Comparison of ENCODE assay signal across 1 cellular context in the genomic region with DNA sequence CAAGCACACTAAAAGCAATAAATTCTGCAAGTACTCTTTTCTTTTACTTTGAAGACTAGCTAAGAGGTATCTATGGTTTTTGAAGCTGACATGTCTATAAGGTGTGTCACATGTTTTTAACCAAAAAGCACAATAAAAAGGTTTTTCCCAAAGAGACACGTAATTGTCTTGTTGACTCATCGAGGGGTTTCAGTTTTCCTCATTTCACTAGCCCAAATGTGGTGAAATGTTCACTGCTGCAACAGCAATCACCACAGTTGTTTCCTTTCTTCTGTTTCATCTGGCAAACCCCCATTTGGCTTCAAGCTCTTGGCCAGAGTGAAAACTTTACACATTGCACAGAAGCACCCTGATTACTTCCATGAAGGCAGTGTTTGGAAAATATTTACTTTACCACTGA.
TF ChIP-seq lines count a peak whose summit lies in the region.

No MANE protein-coding gene starts in this region.

TF ChIP-seq in HEK293, 187 proteins besides CTCF, POLR2A, EP300 and RAD21 (continued from another document):
- TF ChIP-seq, protein P1, sequence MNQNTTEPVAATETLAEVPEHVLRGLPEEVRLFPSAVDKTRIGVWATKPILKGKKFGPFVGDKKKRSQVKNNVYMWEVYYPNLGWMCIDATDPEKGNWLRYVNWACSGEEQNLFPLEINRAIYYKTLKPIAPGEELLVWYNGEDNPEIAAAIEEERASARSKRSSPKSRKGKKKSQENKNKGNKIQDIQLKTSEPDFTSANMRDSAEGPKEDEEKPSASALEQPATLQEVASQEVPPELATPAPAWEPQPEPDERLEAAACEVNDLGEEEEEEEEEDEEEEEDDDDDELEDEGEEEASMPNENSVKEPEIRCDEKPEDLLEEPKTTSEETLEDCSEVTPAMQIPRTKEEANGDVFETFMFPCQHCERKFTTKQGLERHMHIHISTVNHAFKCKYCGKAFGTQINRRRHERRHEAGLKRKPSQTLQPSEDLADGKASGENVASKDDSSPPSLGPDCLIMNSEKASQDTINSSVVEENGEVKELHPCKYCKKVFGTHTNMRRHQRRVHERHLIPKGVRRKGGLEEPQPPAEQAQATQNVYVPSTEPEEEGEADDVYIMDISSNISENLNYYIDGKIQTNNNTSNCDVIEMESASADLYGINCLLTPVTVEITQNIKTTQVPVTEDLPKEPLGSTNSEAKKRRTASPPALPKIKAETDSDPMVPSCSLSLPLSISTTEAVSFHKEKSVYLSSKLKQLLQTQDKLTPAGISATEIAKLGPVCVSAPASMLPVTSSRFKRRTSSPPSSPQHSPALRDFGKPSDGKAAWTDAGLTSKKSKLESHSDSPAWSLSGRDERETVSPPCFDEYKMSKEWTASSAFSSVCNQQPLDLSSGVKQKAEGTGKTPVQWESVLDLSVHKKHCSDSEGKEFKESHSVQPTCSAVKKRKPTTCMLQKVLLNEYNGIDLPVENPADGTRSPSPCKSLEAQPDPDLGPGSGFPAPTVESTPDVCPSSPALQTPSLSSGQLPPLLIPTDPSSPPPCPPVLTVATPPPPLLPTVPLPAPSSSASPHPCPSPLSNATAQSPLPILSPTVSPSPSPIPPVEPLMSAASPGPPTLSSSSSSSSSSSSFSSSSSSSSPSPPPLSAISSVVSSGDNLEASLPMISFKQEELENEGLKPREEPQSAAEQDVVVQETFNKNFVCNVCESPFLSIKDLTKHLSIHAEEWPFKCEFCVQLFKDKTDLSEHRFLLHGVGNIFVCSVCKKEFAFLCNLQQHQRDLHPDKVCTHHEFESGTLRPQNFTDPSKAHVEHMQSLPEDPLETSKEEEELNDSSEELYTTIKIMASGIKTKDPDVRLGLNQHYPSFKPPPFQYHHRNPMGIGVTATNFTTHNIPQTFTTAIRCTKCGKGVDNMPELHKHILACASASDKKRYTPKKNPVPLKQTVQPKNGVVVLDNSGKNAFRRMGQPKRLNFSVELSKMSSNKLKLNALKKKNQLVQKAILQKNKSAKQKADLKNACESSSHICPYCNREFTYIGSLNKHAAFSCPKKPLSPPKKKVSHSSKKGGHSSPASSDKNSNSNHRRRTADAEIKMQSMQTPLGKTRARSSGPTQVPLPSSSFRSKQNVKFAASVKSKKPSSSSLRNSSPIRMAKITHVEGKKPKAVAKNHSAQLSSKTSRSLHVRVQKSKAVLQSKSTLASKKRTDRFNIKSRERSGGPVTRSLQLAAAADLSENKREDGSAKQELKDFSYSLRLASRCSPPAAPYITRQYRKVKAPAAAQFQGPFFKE (tag by site-specific recombination; IDR thresholded peaks at IDR 0.05; ENCODE audit: borderline replicate concordance): no peak
- no peak for TF ChIP-seq ZNF223 (tag by site-specific recombination; IDR thresholded peaks at IDR 0.05)
- peak; percentile 74 for TF ChIP-seq IKZF3 (tag by site-specific recombination; IDR thresholded peaks at IDR 0.05)
- 0 out of 2 replicates have a peak, but pooled peaks have one; percentile 18 for TF ChIP-seq ZNF391 (tag by site-specific recombination; IDR thresholded peaks at IDR 0.05; ENCODE audit: borderline replicate concordance, low read depth)
- no peak for TF ChIP-seq SETDB1 (IDR thresholded peaks at IDR 0.05; ENCODE audit: insufficient read length, low read length)
- TF ChIP-seq, protein P2, sequence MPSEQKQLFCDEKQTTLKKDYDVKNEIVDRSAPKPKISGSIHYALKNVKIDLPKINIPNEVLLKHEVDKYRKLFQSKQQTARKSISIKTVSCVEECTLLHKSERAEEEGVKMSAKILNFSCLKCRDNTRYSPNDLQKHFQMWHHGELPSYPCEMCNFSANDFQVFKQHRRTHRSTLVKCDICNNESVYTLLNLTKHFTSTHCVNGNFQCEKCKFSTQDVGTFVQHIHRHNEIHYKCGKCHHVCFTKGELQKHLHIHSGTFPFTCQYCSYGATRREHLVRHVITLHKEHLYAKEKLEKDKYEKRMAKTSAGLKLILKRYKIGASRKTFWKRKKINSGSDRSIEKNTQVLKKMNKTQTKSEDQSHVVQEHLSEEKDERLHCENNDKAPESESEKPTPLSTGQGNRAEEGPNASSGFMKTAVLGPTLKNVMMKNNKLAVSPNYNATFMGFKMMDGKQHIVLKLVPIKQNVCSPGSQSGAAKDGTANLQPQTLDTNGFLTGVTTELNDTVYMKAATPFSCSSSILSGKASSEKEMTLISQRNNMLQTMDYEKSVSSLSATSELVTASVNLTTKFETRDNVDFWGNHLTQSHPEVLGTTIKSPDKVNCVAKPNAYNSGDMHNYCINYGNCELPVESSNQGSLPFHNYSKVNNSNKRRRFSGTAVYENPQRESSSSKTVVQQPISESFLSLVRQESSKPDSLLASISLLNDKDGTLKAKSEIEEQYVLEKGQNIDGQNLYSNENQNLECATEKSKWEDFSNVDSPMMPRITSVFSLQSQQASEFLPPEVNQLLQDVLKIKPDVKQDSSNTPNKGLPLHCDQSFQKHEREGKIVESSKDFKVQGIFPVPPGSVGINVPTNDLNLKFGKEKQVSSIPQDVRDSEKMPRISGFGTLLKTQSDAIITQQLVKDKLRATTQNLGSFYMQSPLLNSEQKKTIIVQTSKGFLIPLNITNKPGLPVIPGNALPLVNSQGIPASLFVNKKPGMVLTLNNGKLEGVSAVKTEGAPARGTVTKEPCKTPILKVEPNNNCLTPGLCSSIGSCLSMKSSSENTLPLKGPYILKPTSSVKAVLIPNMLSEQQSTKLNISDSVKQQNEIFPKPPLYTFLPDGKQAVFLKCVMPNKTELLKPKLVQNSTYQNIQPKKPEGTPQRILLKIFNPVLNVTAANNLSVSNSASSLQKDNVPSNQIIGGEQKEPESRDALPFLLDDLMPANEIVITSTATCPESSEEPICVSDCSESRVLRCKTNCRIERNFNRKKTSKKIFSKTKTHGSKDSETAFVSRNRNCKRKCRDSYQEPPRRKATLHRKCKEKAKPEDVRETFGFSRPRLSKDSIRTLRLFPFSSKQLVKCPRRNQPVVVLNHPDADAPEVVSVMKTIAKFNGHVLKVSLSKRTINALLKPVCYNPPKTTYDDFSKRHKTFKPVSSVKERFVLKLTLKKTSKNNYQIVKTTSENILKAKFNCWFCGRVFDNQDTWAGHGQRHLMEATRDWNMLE (tag by site-specific recombination; conservative IDR thresholded peaks at IDR 0.05; ENCODE audit: low read depth): no peak
- TF ChIP-seq ZBTB21 (tag by site-specific recombination; IDR thresholded peaks at IDR 0.05): 0 out of 2 replicates have a peak, but pooled peaks have one; percentile 38
- peak; percentile 76 for TF ChIP-seq OSR2 (tag by site-specific recombination; IDR thresholded peaks at IDR 0.05)
- TF ChIP-seq, protein P3, sequence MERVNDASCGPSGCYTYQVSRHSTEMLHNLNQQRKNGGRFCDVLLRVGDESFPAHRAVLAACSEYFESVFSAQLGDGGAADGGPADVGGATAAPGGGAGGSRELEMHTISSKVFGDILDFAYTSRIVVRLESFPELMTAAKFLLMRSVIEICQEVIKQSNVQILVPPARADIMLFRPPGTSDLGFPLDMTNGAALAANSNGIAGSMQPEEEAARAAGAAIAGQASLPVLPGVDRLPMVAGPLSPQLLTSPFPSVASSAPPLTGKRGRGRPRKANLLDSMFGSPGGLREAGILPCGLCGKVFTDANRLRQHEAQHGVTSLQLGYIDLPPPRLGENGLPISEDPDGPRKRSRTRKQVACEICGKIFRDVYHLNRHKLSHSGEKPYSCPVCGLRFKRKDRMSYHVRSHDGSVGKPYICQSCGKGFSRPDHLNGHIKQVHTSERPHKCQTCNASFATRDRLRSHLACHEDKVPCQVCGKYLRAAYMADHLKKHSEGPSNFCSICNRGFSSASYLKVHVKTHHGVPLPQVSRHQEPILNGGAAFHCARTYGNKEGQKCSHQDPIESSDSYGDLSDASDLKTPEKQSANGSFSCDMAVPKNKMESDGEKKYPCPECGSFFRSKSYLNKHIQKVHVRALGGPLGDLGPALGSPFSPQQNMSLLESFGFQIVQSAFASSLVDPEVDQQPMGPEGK (tag by site-specific recombination; IDR thresholded peaks at IDR 0.05): peak; percentile 41; the same call in 1 of the 2 replicates
- TF ChIP-seq ZNF324 (tag by site-specific recombination; IDR thresholded peaks at IDR 0.05): no peak
- TF ChIP-seq, protein P4, sequence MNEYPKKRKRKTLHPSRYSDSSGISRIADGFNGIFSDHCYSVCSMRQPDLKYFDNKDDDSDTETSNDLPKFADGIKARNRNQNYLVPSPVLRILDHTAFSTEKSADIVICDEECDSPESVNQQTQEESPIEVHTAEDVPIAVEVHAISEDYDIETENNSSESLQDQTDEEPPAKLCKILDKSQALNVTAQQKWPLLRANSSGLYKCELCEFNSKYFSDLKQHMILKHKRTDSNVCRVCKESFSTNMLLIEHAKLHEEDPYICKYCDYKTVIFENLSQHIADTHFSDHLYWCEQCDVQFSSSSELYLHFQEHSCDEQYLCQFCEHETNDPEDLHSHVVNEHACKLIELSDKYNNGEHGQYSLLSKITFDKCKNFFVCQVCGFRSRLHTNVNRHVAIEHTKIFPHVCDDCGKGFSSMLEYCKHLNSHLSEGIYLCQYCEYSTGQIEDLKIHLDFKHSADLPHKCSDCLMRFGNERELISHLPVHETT (tag by site-specific recombination; IDR thresholded peaks at IDR 0.05): 0 out of 2 replicates have a peak, but pooled peaks have one; percentile 41
- no peak for TF ChIP-seq ZBTB20 (tag by site-specific recombination; IDR thresholded peaks at IDR 0.05)
- peak; percentile 68; the same call in 1 of the 2 replicates for TF ChIP-seq GFI1B (tag by site-specific recombination; IDR thresholded peaks at IDR 0.05)
- no peak for TF ChIP-seq ZNF510 (tag by site-specific recombination; IDR thresholded peaks at IDR 0.05; ENCODE audit: insufficient replicate concordance)
- no peak for TF ChIP-seq ZIC2 (tag by site-specific recombination; IDR thresholded peaks at IDR 0.05)
- TF ChIP-seq ZNF621 (tag by site-specific recombination; IDR thresholded peaks at IDR 0.05): no peak
- TF ChIP-seq ZNF571 (tag by site-specific recombination; IDR thresholded peaks at IDR 0.05): no peak
- no peak for TF ChIP-seq ZNF837 (tag by site-specific recombination; IDR thresholded peaks at IDR 0.05)
- peak; percentile 57 for TF ChIP-seq PRDM1 (tag by site-specific recombination; IDR thresholded peaks at IDR 0.05)
- no peak for TF ChIP-seq ZNF335 (tag by site-specific recombination; conservative IDR thresholded peaks at IDR 0.05)
- TF ChIP-seq ZNF112 (tag by site-specific recombination; IDR thresholded peaks at IDR 0.05): no peak
- no peak for TF ChIP-seq ZFP37 (tag by site-specific recombination; IDR thresholded peaks at IDR 0.05)
- TF ChIP-seq ZNF596 (tag by site-specific recombination; IDR thresholded peaks at IDR 0.05): no peak
- no peak for TF ChIP-seq ZSCAN16 (tag by site-specific recombination; IDR thresholded peaks at IDR 0.05)
- TF ChIP-seq, protein P5, sequence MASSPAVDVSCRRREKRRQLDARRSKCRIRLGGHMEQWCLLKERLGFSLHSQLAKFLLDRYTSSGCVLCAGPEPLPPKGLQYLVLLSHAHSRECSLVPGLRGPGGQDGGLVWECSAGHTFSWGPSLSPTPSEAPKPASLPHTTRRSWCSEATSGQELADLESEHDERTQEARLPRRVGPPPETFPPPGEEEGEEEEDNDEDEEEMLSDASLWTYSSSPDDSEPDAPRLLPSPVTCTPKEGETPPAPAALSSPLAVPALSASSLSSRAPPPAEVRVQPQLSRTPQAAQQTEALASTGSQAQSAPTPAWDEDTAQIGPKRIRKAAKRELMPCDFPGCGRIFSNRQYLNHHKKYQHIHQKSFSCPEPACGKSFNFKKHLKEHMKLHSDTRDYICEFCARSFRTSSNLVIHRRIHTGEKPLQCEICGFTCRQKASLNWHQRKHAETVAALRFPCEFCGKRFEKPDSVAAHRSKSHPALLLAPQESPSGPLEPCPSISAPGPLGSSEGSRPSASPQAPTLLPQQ (tag by site-specific recombination; IDR thresholded peaks at IDR 0.05): no peak
- TF ChIP-seq, protein P6, sequence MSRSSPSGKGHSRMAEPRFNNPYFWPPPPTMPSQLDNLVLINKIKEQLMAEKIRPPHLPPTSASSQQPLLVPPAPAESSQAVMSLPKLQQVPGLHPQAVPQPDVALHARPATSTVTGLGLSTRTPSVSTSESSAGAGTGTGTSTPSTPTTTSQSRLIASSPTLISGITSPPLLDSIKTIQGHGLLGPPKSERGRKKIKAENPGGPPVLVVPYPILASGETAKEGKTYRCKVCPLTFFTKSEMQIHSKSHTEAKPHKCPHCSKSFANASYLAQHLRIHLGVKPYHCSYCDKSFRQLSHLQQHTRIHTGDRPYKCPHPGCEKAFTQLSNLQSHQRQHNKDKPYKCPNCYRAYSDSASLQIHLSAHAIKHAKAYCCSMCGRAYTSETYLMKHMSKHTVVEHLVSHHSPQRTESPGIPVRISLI (tag by site-specific recombination; IDR thresholded peaks at IDR 0.05): no peak
- TF ChIP-seq ZNF175 (tag by site-specific recombination; IDR thresholded peaks at IDR 0.05): no peak
- no peak for TF ChIP-seq ZNF133 (tag by site-specific recombination; IDR thresholded peaks at IDR 0.05)
- no peak for TF ChIP-seq YY1 (tag by site-specific recombination; IDR thresholded peaks at IDR 0.05)
- peak; percentile 35 for TF ChIP-seq KLF10 (tag by site-specific recombination; IDR thresholded peaks at IDR 0.05)
- TF ChIP-seq, protein P7, sequence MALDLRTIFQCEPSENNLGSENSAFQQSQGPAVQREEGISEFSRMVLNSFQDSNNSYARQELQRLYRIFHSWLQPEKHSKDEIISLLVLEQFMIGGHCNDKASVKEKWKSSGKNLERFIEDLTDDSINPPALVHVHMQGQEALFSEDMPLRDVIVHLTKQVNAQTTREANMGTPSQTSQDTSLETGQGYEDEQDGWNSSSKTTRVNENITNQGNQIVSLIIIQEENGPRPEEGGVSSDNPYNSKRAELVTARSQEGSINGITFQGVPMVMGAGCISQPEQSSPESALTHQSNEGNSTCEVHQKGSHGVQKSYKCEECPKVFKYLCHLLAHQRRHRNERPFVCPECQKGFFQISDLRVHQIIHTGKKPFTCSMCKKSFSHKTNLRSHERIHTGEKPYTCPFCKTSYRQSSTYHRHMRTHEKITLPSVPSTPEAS (tag by site-specific recombination; IDR thresholded peaks at IDR 0.05): no peak
- TF ChIP-seq, protein P8, sequence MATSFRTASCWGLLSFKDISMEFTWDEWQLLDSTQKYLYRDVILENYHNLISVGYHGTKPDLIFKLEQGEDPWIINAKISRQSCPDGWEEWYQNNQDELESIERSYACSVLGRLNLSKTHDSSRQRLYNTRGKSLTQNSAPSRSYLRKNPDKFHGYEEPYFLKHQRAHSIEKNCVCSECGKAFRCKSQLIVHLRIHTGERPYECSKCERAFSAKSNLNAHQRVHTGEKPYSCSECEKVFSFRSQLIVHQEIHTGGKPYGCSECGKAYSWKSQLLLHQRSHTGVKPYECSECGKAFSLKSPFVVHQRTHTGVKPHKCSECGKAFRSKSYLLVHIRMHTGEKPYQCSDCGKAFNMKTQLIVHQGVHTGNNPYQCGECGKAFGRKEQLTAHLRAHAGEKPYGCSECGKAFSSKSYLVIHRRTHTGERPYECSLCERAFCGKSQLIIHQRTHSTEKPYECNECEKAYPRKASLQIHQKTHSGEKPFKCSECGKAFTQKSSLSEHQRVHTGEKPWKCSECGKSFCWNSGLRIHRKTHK (tag by site-specific recombination; IDR thresholded peaks at IDR 0.05): no peak
- TF ChIP-seq ZNF548 (tag by site-specific recombination; IDR thresholded peaks at IDR 0.05): no peak
- no peak for TF ChIP-seq ZNF530 (tag by site-specific recombination; IDR thresholded peaks at IDR 0.05; ENCODE audit: low read depth)
- TF ChIP-seq ZBTB1 (tag by site-specific recombination; IDR thresholded peaks at IDR 0.05): no peak
